Comparison of ENCODE assay signal across 23 cellular contexts in the genomic region with DNA sequence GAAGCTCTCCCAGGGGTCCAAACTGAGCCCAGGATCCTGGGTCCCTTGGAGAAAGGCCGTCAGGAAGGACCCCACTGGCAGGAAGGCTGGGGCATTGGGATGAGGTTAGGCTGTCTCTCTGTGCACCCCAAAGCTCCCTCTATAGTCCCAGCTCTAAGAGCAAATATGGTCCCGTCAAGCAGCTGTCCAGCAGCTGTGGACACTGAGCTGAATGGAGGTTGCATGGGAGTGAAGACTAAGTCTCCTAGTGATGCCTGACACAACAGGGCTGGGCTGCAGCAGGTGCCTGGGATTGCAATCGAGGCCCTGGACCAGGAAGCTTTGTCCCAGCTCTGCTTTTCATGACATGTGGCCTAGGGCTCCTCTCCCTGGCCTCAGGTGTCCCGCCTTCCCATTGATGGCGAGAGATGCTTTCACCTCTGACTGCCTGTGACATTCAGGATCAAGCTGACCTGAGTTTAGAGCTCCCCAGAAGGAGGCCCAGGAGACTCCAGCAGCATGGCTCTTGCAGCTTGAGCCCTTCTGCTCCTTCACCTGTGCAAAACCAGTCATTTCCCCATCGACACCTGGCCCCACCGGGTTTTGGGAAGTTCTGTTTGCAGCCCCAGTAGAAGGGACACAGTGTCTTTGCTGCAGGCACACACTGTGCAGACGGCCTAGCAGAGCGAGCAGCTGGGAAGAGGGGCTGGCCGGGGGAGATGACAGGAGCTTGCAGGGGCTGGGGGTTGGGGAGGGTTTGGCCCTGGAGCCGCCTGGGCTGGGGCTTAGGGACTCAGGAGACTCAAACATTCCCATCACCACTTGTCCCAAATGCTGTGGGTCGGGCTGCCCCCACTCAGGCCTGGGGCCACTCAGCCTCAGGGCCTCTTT. TPM values are rescaled to one million over a fixed set of nuclear protein-coding genes. Genes with fewer than 3 reads are reported as not detected.
DNase-seq lines count a peak whose midpoint lies in the region; ATAC-seq, FAIRE-seq and TF ChIP-seq lines count a peak whose summit lies in the region.
"Had no signal": no experiment of that assay in that cellular context is flagged by ENCODE, and none has a peak within 500 bp of the region (broad histone marks: within the 10 kb centered on the region; RNA-seq: fewer than 3 reads in every experiment).

No MANE protein-coding gene starts in this region.

- TF ChIP-seq CTCF in H1 (IDR thresholded peaks at IDR 0.05; ENCODE audit: control extremely low read depth in 1 of 3, insufficient read depth in 1 of 3, low read depth in 1 of 3, low read length in 3 of 3): no peak
- TF ChIP-seq CTCF in neural progenitor cell (IDR thresholded peaks at IDR 0.05): no peak
- no peak for TF ChIP-seq CTCF in brain microvascular endothelial cell (IDR thresholded peaks at IDR 0.05; ENCODE audit: low read depth, low read length, missing control alignments)
- no peak for TF ChIP-seq CTCF in CD4-positive, alpha-beta T cell (IDR thresholded peaks at IDR 0.05)
- TF ChIP-seq CTCF in dorsolateral prefrontal cortex (IDR thresholded peaks at IDR 0.05 in 54 of 56, conservative IDR thresholded peaks at IDR 0.05 in 2 of 56; ENCODE audit: low read depth in 1 of 56, partially characterized antibody in 56 of 56): no peak

- no peaks in the 10 kb centered on the region for H3K79me1 ChIP-seq in H1 (ENCODE audit: low read depth, low read length)

- no peak for TF ChIP-seq EP300 in H1 (IDR thresholded peaks at IDR 0.05; ENCODE audit: borderline replicate concordance in 1 of 2, low read depth in 2 of 2, low read length in 2 of 2)

- H3K36me3 Mint-ChIP-seq in neural progenitor cell: no peaks in the 10 kb centered on the region
- H3K36me3 Mint-ChIP-seq in CD4-positive, alpha-beta T cell (ENCODE audit: low read depth): no peaks in the 10 kb centered on the region
- H3K36me3 Mint-ChIP-seq: activated naive CD4-positive, alpha-beta T cell treated with anti-CD3 and anti-CD28 coated beads, Interleukin-2, amount 50 U/mL, for 24 hours; stimulated activated effector memory CD8-positive, alpha-beta T cell treated with anti-CD3 and anti-CD28 coated beads, Interleukin-12 subunit alpha, Interleukin-12 subunit beta, amount 100 ng/mL, for 72 hours had no signal

- peak overlapping the region; percentile 96 for H3K27ac Mint-ChIP-seq in neural progenitor cell
- H3K27ac Mint-ChIP-seq in CD4-positive, alpha-beta T cell: no peak overlapping the region
- H3K27ac Mint-ChIP-seq: activated naive CD4-positive, alpha-beta T cell treated with anti-CD3 and anti-CD28 coated beads, Interleukin-2, amount 50 U/mL, for 24 hours; stimulated activated effector memory CD8-positive, alpha-beta T cell treated with anti-CD3 and anti-CD28 coated beads, Interleukin-12 subunit alpha, Interleukin-12 subunit beta, amount 100 ng/mL, for 72 hours had no signal

- in situ Hi-C loops in brain microvascular endothelial cell (cut with HindIII; ENCODE audit: low pct_ligation_motif_present, low sequenced_read_pairs): no loop called here

- CTCF ChIA-PET in H1 (lab: Charles Lee; ENCODE audit: partially characterized antibody): interaction anchor here (0.7 to 14.9 kb wide), 13 partner anchors 8 to 173 kb away, joined by 3 to 205 read pairs (median 4); no protein-coding TSS in a partner anchor
- CTCF ChIA-PET in CD4-positive, alpha-beta T cell (lab: Charles Lee): no interaction called here

- no peak overlapping the region for H3K4ac ChIP-seq in H1 (replicated peaks; ENCODE audit: insufficient read length, low read depth, low read length)

- POLR2A ChIA-PET in H1 (lab: Charles Lee; ENCODE audit: partially characterized antibody): interaction anchor here (1.2 to 1.6 kb wide), 2 partner anchors 9 to 14 kb away, joined by 5 read pairs; no protein-coding TSS in a partner anchor
- POLR2A ChIA-PET in CD4-positive, alpha-beta T cell (lab: Charles Lee): interaction anchor here (0.6 kb wide), 1 partner anchor 177 kb away, joined by 3 read pairs; no protein-coding TSS in a partner anchor

- H3K4me3 ChIP-seq in BLaER1: no peak overlapping the region
- no peak overlapping the region for H3K4me3 ChIP-seq in HUES48 (ENCODE audit: low read depth, low read length)
- no peak overlapping the region; a peak in 2 of 8 replicates for H3K4me3 ChIP-seq in H1 (ENCODE audit: extremely low read depth in 1 of 4, insufficient read depth in 2 of 4, low read depth in 3 of 4, low read length in 4 of 4)
- H3K4me3 ChIP-seq in neural progenitor cell: no peak overlapping the region
- no peak overlapping the region for H3K4me3 ChIP-seq in brain microvascular endothelial cell (ENCODE audit: low read depth, low read length)
- no peak overlapping the region for H3K4me3 ChIP-seq in dorsolateral prefrontal cortex
- H3K4me3 ChIP-seq: ascending aorta, heart right ventricle, SK-N-MC, tibial artery had no signal

- DNase-seq in H1 (ENCODE audit: low read depth in 1 of 2, low spot score in 2 of 2) (no peak), neural progenitor cell (ENCODE audit: low spot score) (peak; percentile 31), NCI-H1092 (lab: John Stamatoyannopoulos, UW) (no peak), brain microvascular endothelial cell (no peak), dorsolateral prefrontal cortex (no peak)
- no peak for DNase-seq in CD4-positive, alpha-beta T cell
- DNase-seq: COR-L47, EL, heart right ventricle, NCI-H1105 treated with DMSO at 0.1 percent for 48 hours, NCI-H69, T1000, tibial artery had no signal

- no peaks in the 10 kb centered on the region for H3K27me3 ChIP-seq in BLaER1
- peaks cover 10% of the 10 kb centered on the region; the same call in 1 of the 2 replicates for H3K27me3 ChIP-seq in HUES48 (ENCODE audit: control insufficient read depth, insufficient read depth, low read length)
- H3K27me3 ChIP-seq in H1 (replicated peaks in 1 of 4; ENCODE audit: control insufficient read depth in 3 of 4, extremely low read depth in 1 of 4, insufficient read depth in 3 of 4, low read length in 3 of 4): peaks cover 0 to 2% (median 0%) of the 10 kb centered on the region in 4 experiments; a peak in 2 of 7 replicates
- H3K27me3 ChIP-seq in neural progenitor cell: peaks cover 12% of the 10 kb centered on the region
- no peaks in the 10 kb centered on the region for H3K27me3 ChIP-seq in brain microvascular endothelial cell (replicated peaks)
- H3K27me3 ChIP-seq in CD4-positive, alpha-beta T cell (ENCODE audit: control insufficient read depth, insufficient read depth, low read length): peaks cover 4% of the 10 kb centered on the region
- H3K27me3 ChIP-seq in dorsolateral prefrontal cortex: no peaks in the 10 kb centered on the region
- H3K27me3 ChIP-seq: ascending aorta, tibial artery had no signal

- peaks cover 30% of the 10 kb centered on the region for H3F3A ChIP-seq in neural progenitor cell (ENCODE audit: low read depth)

- H3K9ac ChIP-seq in BLaER1: no peak overlapping the region
- no peak overlapping the region for H3K9ac ChIP-seq in HUES48 (ENCODE audit: low read depth, low read length)
- no peak overlapping the region for H3K9ac ChIP-seq in H1 (replicated peaks in 1 of 4; ENCODE audit: extremely low read depth in 1 of 4, low read depth in 3 of 4, low read length in 3 of 4)
- H3K9ac ChIP-seq in neural progenitor cell: no peak overlapping the region

- peak overlapping the region; percentile 80 for H3K4me3 Mint-ChIP-seq in neural progenitor cell
- no peak overlapping the region for H3K4me3 Mint-ChIP-seq in CD4-positive, alpha-beta T cell
- H3K4me3 Mint-ChIP-seq: activated naive CD4-positive, alpha-beta T cell treated with anti-CD3 and anti-CD28 coated beads, Interleukin-2, amount 50 U/mL, for 24 hours; stimulated activated effector memory CD8-positive, alpha-beta T cell treated with anti-CD3 and anti-CD28 coated beads, Interleukin-12 subunit alpha, Interleukin-12 subunit beta, amount 100 ng/mL, for 72 hours had no signal

- H3K14ac ChIP-seq in H1 (ENCODE audit: insufficient read length): no peak overlapping the region

- H3K27me3 Mint-ChIP-seq in neural progenitor cell (ENCODE audit: insufficient read depth, low read depth): peaks cover 26% of the 10 kb centered on the region
- H3K27me3 Mint-ChIP-seq in CD4-positive, alpha-beta T cell: peaks cover 37% of the 10 kb centered on the region

- H2BK12ac ChIP-seq in H1 (ENCODE audit: low read depth, low read length): peak overlapping the region; percentile 3; the same call in 1 of the 2 replicates

- peaks cover 7% of the 10 kb centered on the region; the same call in 1 of the 2 replicates for H3K23me2 ChIP-seq in H1 (ENCODE audit: low read depth, low read length)

- peak overlapping the region; percentile 26 for H2BK120ac ChIP-seq in H1 (replicated peaks; ENCODE audit: low read depth, low read length)

- H4K8ac ChIP-seq in H1 (ENCODE audit: extremely low read depth, insufficient read depth, low read length): no peak overlapping the region; the same call in 1 of the 2 replicates

- no peak for TF ChIP-seq RAD21 in H1 (IDR thresholded peaks at IDR 0.05 in 1 of 2, conservative IDR thresholded peaks at IDR 0.05 in 1 of 2; ENCODE audit: low read depth in 2 of 2, low read length in 2 of 2)

- no peak for FAIRE-seq in H1 (lab: Jason Lieb, UNC)
- FAIRE-seq: colon, endometrium had no signal

- no peak overlapping the region for H4K91ac ChIP-seq in H1 (replicated peaks; ENCODE audit: insufficient read length, low read length)

- H3K9me3 Mint-ChIP-seq in neural progenitor cell: peaks cover 4% of the 10 kb centered on the region
- H3K9me3 Mint-ChIP-seq in CD4-positive, alpha-beta T cell: no peaks in the 10 kb centered on the region
- H3K9me3 Mint-ChIP-seq: activated naive CD4-positive, alpha-beta T cell treated with anti-CD3 and anti-CD28 coated beads, Interleukin-2, amount 50 U/mL, for 24 hours; stimulated activated effector memory CD8-positive, alpha-beta T cell treated with anti-CD3 and anti-CD28 coated beads, Interleukin-12 subunit alpha, Interleukin-12 subunit beta, amount 100 ng/mL, for 72 hours had no signal

- no peak overlapping the region for H3K23ac ChIP-seq in H1 (ENCODE audit: insufficient read length)

- H2BK20ac ChIP-seq in H1 (ENCODE audit: low read length): 0 out of 2 replicates have a peak overlapping the region, but pooled peaks have one; percentile 8

- TF ChIP-seq POLR2A in H1 (IDR thresholded peaks at IDR 0.05; ENCODE audit: control extremely low read depth in 1 of 2, low read depth in 2 of 2, low read length in 2 of 2): no peak

- H4K5ac ChIP-seq in H1 (ENCODE audit: insufficient read length, low read depth, low read length): no peak overlapping the region

- H3K18ac ChIP-seq in H1 (ENCODE audit: extremely low read depth, low read length): no peak overlapping the region; the same call in 1 of the 2 replicates

- no peak overlapping the region for H2AK5ac ChIP-seq in H1 (ENCODE audit: low read depth, low read length)

- H2AFZ ChIP-seq in H1 (ENCODE audit: low read length): no peak overlapping the region
- H2AFZ ChIP-seq in neural progenitor cell (replicated peaks): no peak overlapping the region

- H3K4me1 ChIP-seq in BLaER1 (peaks cover 49% of the 10 kb centered on the region), HUES48 (ENCODE audit: control insufficient read depth, insufficient read depth, low read length) (peaks cover 30% of the 10 kb centered on the region), H1 (replicated peaks in 1 of 4; ENCODE audit: control insufficient read depth in 3 of 4, insufficient read depth in 4 of 4, low read length in 3 of 4) (peaks cover 13 to 31% (median 24%) of the 10 kb centered on the region in 4 experiments), neural progenitor cell (peaks cover 42% of the 10 kb centered on the region)

- H3K79me2 ChIP-seq in H1 (ENCODE audit: control insufficient read depth in 1 of 2, insufficient read depth in 2 of 2, low read length in 2 of 2): no peaks in the 10 kb centered on the region
- no peaks in the 10 kb centered on the region for H3K79me2 ChIP-seq in neural progenitor cell (ENCODE audit: low read depth)

- no peak overlapping the region for H3K27ac ChIP-seq in BLaER1
- H3K27ac ChIP-seq in HUES48 (ENCODE audit: low read depth, low read length): peak overlapping the region; percentile 89
- H3K27ac ChIP-seq in H1 (ENCODE audit: low read depth, low read length): no peak overlapping the region
- H3K27ac ChIP-seq in neural progenitor cell: no peak overlapping the region
- H3K27ac ChIP-seq in brain microvascular endothelial cell: no peak overlapping the region
- no peak overlapping the region for H3K27ac ChIP-seq in CD4-positive, alpha-beta T cell (ENCODE audit: low read depth, low read length)
- no peak overlapping the region for H3K27ac ChIP-seq in dorsolateral prefrontal cortex
- H3K27ac ChIP-seq: ascending aorta, SK-N-MC, tibial artery had no signal

- H3K36me3 ChIP-seq in BLaER1: no peaks in the 10 kb centered on the region
- no peaks in the 10 kb centered on the region for H3K36me3 ChIP-seq in HUES48 (ENCODE audit: control insufficient read depth, insufficient read depth, low read length)
- H3K36me3 ChIP-seq in H1 (ENCODE audit: control insufficient read depth in 2 of 4, insufficient read depth in 4 of 4, low read length in 3 of 4): no peaks in the 10 kb centered on the region
- H3K36me3 ChIP-seq in neural progenitor cell: no peaks in the 10 kb centered on the region
- H3K36me3 ChIP-seq in brain microvascular endothelial cell (replicated peaks): no peaks in the 10 kb centered on the region
- H3K36me3 ChIP-seq: ascending aorta, heart right ventricle, tibial artery had no signal

- WGBS in H1 (ENCODE audit: extremely low coverage in 1 of 2, insufficient coverage in 1 of 2, insufficient read length in 1 of 2, insufficient replicate concordance in 2 of 2, low coverage in 1 of 2, low lambda C conversion rate in 2 of 2, missing lambda C conversion rate in 1 of 2), 2 experiments: 90% methylated on average over 10 of the region's 12 CpGs; no CpG with 5 or more reads in 1 of the 2 experiments

- no peak overlapping the region for H2BK5ac ChIP-seq in H1 (ENCODE audit: low read depth, low read length)

- H3K4me2 ChIP-seq in BLaER1 (peak overlapping the region; percentile 67; the same call in 1 of the 2 replicates), H1 (ENCODE audit: insufficient read depth in 1 of 2, low read depth in 2 of 2, low read length in 2 of 2) (peak overlapping the region in 1 of 2 experiments; percentile 66; a peak in 1 of 4 replicates), neural progenitor cell (peak overlapping the region; percentile 78)

- H3K9me3 ChIP-seq in BLaER1: no peaks in the 10 kb centered on the region
- no peaks in the 10 kb centered on the region for H3K9me3 ChIP-seq in HUES48 (ENCODE audit: control insufficient read depth, insufficient read depth, low read length)
- H3K9me3 ChIP-seq in H1 (ENCODE audit: insufficient read depth in 2 of 2, low read depth in 1 of 2, low read length in 1 of 2): no peaks in the 10 kb centered on the region
- no peaks in the 10 kb centered on the region for H3K9me3 ChIP-seq in neural progenitor cell (ENCODE audit: low read depth)
- no peaks in the 10 kb centered on the region for H3K9me3 ChIP-seq in CD4-positive, alpha-beta T cell (ENCODE audit: control insufficient read depth, low read length)
- H3K9me3 ChIP-seq: ascending aorta, heart right ventricle, tibial artery had no signal

- peaks cover 59% of the 10 kb centered on the region for H3K4me1 Mint-ChIP-seq in neural progenitor cell
- no peaks in the 10 kb centered on the region for H3K4me1 Mint-ChIP-seq in CD4-positive, alpha-beta T cell (ENCODE audit: low read depth)
- H3K4me1 Mint-ChIP-seq: activated naive CD4-positive, alpha-beta T cell treated with anti-CD3 and anti-CD28 coated beads, Interleukin-2, amount 50 U/mL, for 24 hours had no signal

- no peak overlapping the region for H3K56ac ChIP-seq in H1 (replicated peaks; ENCODE audit: insufficient read length, low read depth, low read length)

- no peak overlapping the region for H2BK15ac ChIP-seq in H1 (ENCODE audit: low read length)

- ATAC-seq in CD4-positive, alpha-beta T cell (ENCODE audit: poor library complexity): no peak
- ATAC-seq: Panc1 had no signal

- intact Hi-C loops in CD4-positive, alpha-beta T cell (cut with DNase I, micrococcal nuclease): no loop called here
- intact Hi-C loops in dorsolateral prefrontal cortex (cut with DNase I): no loop called here

- H4K20me1 ChIP-seq in BLaER1 (no peaks in the 10 kb centered on the region), H1 (replicated peaks in 1 of 2; ENCODE audit: control insufficient read depth in 1 of 2, insufficient read depth in 2 of 2, low read length in 2 of 2) (peaks cover 0 to 1% of the 10 kb centered on the region in 2 experiments), neural progenitor cell (ENCODE audit: low read depth) (peaks cover 10% of the 10 kb centered on the region)

RNA-seq across cellular contexts. Expression of gene EDN2, which starts 3.5 kb away (rescaled TPM):
- 0.39 TPM in 1 of 2 replicates, not detected in the other for total RNA-seq in H1 (2021; fragmentation: NEBNext Ultra II Directional; extraction: Animal tissue kit (Norgen Biotek cat#: 25700))
- 0.32 and 0.39 TPM in 2 replicates for polyA plus RNA-seq in H1 (2011; rRNA removed)
- polyA plus RNA-seq in H1 (2011; cell fraction: cytosol; rRNA removed): 0.26 TPM
- polyA plus RNA-seq in H1 (2011; cell fraction: nucleus; rRNA removed): 0.58 TPM
- polyA plus RNA-seq in H1 (2012, experiment 1 of 2): not detected in 4 replicates
- 1.3 TPM for polyA plus RNA-seq in H1 (2012, experiment 2 of 2)
- 0.16 TPM for polyA plus RNA-seq in H1 (2013, experiment 1 of 2)
- 0.17 TPM for polyA plus RNA-seq in H1 (2013, experiment 2 of 2)
- polyA minus RNA-seq in H1 (2011; rRNA and poly(A)+ RNA removed): not detected in 2 replicates
- polyA minus RNA-seq in H1 (2011; cell fraction: cytosol; rRNA and poly(A)+ RNA removed): not detected
- polyA minus RNA-seq in H1 (2011; cell fraction: nucleus; rRNA and poly(A)+ RNA removed): 0.50 TPM
- not detected in 2 replicates for total RNA-seq in neural progenitor cell (ENCODE audit: low replicate concordance)
- not detected for total RNA-seq in CD4-positive, alpha-beta T cell
- total RNA-seq in dorsolateral prefrontal cortex: under 1 TPM in 2 of 120 experiments, not detected in 118; 0.36 to 0.67 TPM
- total RNA-seq: ascending aorta, neural crest cell had no signal
